1 cellular context compared by ENCODE assay signal in genomic region chr1:213737398-213738040, GRCh38.
TF ChIP-seq lines count a peak whose summit lies in the region.

No MANE protein-coding gene starts in this region.

TF ChIP-seq in HepG2, 621 proteins besides CTCF, POLR2A, EP300 and RAD21 (continued from another document and continues in another):
- TF ChIP-seq ZBTB44 (CRISPR knock-in tag; IDR thresholded peaks at IDR 0.05), result no peak
- TF ChIP-seq ZBTB8A (CRISPR knock-in tag; IDR thresholded peaks at IDR 0.05; ENCODE audit: borderline replicate concordance, low read depth), result no peak
- TF ChIP-seq TRIM24 (CRISPR knock-in tag; IDR thresholded peaks at IDR 0.05), result 0 out of 2 replicates have a peak, but pooled peaks have one; percentile 42
- no peak for TF ChIP-seq GTF3A (CRISPR knock-in tag; conservative IDR thresholded peaks at IDR 0.05)
- TF ChIP-seq RBAK (CRISPR knock-in tag; IDR thresholded peaks at IDR 0.05), result no peak
- TF ChIP-seq ZNF18 (CRISPR knock-in tag; IDR thresholded peaks at IDR 0.05; ENCODE audit: insufficient replicate concordance), result no peak
- TF ChIP-seq SMC3 (IDR thresholded peaks at IDR 0.05; ENCODE audit: low read length), result peak; percentile 25; the same call in 1 of the 2 replicates
- TF ChIP-seq ZNF672 (CRISPR knock-in tag; IDR thresholded peaks at IDR 0.05), result no peak
- TF ChIP-seq ZNF414 (CRISPR knock-in tag; IDR thresholded peaks at IDR 0.05), result 0 out of 2 replicates have a peak, but pooled peaks have one; percentile 54
- peak; percentile 91; the same call in 1 of the 2 replicates for TF ChIP-seq ZSCAN9 (CRISPR knock-in tag; IDR thresholded peaks at IDR 0.05; ENCODE audit: borderline replicate concordance)
- no peak for TF ChIP-seq STAT5B (CRISPR knock-in tag; IDR thresholded peaks at IDR 0.05)
- TF ChIP-seq ZSCAN31 (CRISPR knock-in tag; IDR thresholded peaks at IDR 0.05; ENCODE audit: low read depth), result no peak
- TF ChIP-seq POGK (CRISPR knock-in tag; conservative IDR thresholded peaks at IDR 0.05), result peak; percentile 57; the same call in 1 of the 2 replicates
- no peak for TF ChIP-seq KMT2A (CRISPR knock-in tag; IDR thresholded peaks at IDR 0.05)
- 0 out of 2 replicates have a peak, but pooled peaks have one; percentile 47 for TF ChIP-seq ZNF34 (CRISPR knock-in tag; IDR thresholded peaks at IDR 0.05; ENCODE audit: borderline replicate concordance)
- no peak for TF ChIP-seq THAP8 (CRISPR knock-in tag; IDR thresholded peaks at IDR 0.05; ENCODE audit: borderline replicate concordance)
- no peak for TF ChIP-seq NPAS2 (CRISPR knock-in tag; IDR thresholded peaks at IDR 0.05; ENCODE audit: borderline replicate concordance)
- TF ChIP-seq ZNF747 (CRISPR knock-in tag; IDR thresholded peaks at IDR 0.05; ENCODE audit: borderline replicate concordance), result peak; percentile 25; the same call in 1 of the 2 replicates
- peak; percentile 69; the same call in 1 of the 2 replicates for TF ChIP-seq NFIC (IDR thresholded peaks at IDR 0.05; ENCODE audit: low read length)
- TF ChIP-seq ZNF230 (CRISPR knock-in tag; IDR thresholded peaks at IDR 0.05), result no peak; the same call in 1 of the 2 replicates
- TF ChIP-seq ZNF644 (CRISPR knock-in tag; IDR thresholded peaks at IDR 0.05; ENCODE audit: low read depth), result peak; percentile 100
- TF ChIP-seq POGZ (CRISPR knock-in tag; IDR thresholded peaks at IDR 0.05), result peak; percentile 89
- no peak for TF ChIP-seq U2AF2 (IDR thresholded peaks at IDR 0.05; ENCODE audit: low read depth, low read length)
- no peak for TF ChIP-seq ISX (CRISPR knock-in tag; conservative IDR thresholded peaks at IDR 0.05)
- TF ChIP-seq FOXK2 (IDR thresholded peaks at IDR 0.05), result 0 out of 2 replicates have a peak, but pooled peaks have one; percentile 23
- TF ChIP-seq ZBTB25 (CRISPR knock-in tag; IDR thresholded peaks at IDR 0.05), result peak; percentile 71
- no peak for TF ChIP-seq TAF1 (CRISPR knock-in tag; IDR thresholded peaks at IDR 0.05)
- no peak for TF ChIP-seq MYNN (CRISPR knock-in tag; IDR thresholded peaks at IDR 0.05; ENCODE audit: low read depth)
- 0 out of 2 replicates have a peak, but pooled peaks have one; percentile 33 for TF ChIP-seq PITX1 (CRISPR knock-in tag; IDR thresholded peaks at IDR 0.05)
- TF ChIP-seq THRA (CRISPR knock-in tag; IDR thresholded peaks at IDR 0.05; ENCODE audit: borderline replicate concordance), result peak; percentile 82; the same call in 1 of the 2 replicates
- no peak for TF ChIP-seq SNAPC4 (CRISPR knock-in tag; IDR thresholded peaks at IDR 0.05)
- TF ChIP-seq ADNP (CRISPR knock-in tag; IDR thresholded peaks at IDR 0.05), result 0 out of 2 replicates have a peak, but pooled peaks have one; percentile 24
- TF ChIP-seq CCDC6 (CRISPR knock-in tag; IDR thresholded peaks at IDR 0.05), result no peak
- no peak for TF ChIP-seq BATF2 (CRISPR knock-in tag; IDR thresholded peaks at IDR 0.05)
- no peak for TF ChIP-seq ZNF468 (CRISPR knock-in tag; IDR thresholded peaks at IDR 0.05)
- no peak for TF ChIP-seq ZNF567 (CRISPR knock-in tag; IDR thresholded peaks at IDR 0.05; ENCODE audit: borderline replicate concordance)
- peak; percentile 87 for TF ChIP-seq PPARG (CRISPR knock-in tag; conservative IDR thresholded peaks at IDR 0.05)
- peak; percentile 45; the same call in 1 of the 2 replicates for TF ChIP-seq DMAP1 (CRISPR knock-in tag; IDR thresholded peaks at IDR 0.05)
- peak; percentile 82 for TF ChIP-seq DBP (CRISPR knock-in tag; IDR thresholded peaks at IDR 0.05; ENCODE audit: not compliant biosample characterization)
- TF ChIP-seq KAT8 (CRISPR knock-in tag; IDR thresholded peaks at IDR 0.05), result peak; percentile 60; the same call in 1 of the 2 replicates
- no peak for TF ChIP-seq ZNF263 (CRISPR knock-in tag; IDR thresholded peaks at IDR 0.05)
- TF ChIP-seq ZNF710 (CRISPR knock-in tag; IDR thresholded peaks at IDR 0.05; ENCODE audit: borderline replicate concordance), result peak; percentile 93; the same call in 1 of the 2 replicates
- TF ChIP-seq NFYC (CRISPR knock-in tag; IDR thresholded peaks at IDR 0.05), result no peak; the same call in 1 of the 2 replicates
- TF ChIP-seq ZNF570 (CRISPR knock-in tag; IDR thresholded peaks at IDR 0.05; ENCODE audit: borderline replicate concordance), result no peak
- no peak; the same call in 1 of the 2 replicates for TF ChIP-seq ZNF558 (CRISPR knock-in tag; IDR thresholded peaks at IDR 0.05; ENCODE audit: borderline replicate concordance)
- TF ChIP-seq JUNB (CRISPR knock-in tag; IDR thresholded peaks at IDR 0.05; ENCODE audit: borderline replicate concordance), result no peak; the same call in 1 of the 2 replicates
